In genomic region chr1:1179339-1179982, GRCh38 we compare ENCODE assay signal across 29 cellular contexts. TPM values are rescaled to one million over a fixed set of nuclear protein-coding genes. Genes with fewer than 3 reads are reported as not detected.
A peak's percentile ranks its signal among the peaks of the same experiment; 100 is the strongest.
DNase-seq lines count a peak whose midpoint lies in the region; ATAC-seq, FAIRE-seq and TF ChIP-seq lines count a peak whose summit lies in the region.
"Had no signal": no experiment of that assay in that cellular context is flagged by ENCODE, and none has a peak within 500 bp of the region (broad histone marks: within the 10 kb centered on the region; RNA-seq: fewer than 3 reads in every experiment).

No MANE protein-coding gene starts in this region.

- RAD21 ChIA-PET in GM12878 (lab: Charles Lee; ENCODE audit: unreplicated experiment), result no interaction called here

- SMC1A ChIA-PET in GM12878 (lab: Charles Lee; ENCODE audit: uncharacterized antibody, unreplicated experiment), result no interaction called here

- in situ Hi-C loops in GM12878 (cut with MboI), result no loop called here

- H3K27me3 ChIP-seq in GM12878 (replicated peaks in 1 of 2; ENCODE audit: control insufficient read depth in 2 of 2, insufficient read depth in 2 of 2, low read length in 1 of 2), result no peaks in the 10 kb centered on the region; a peak in 2 of 4 replicates
- H3K27me3 ChIP-seq: breast epithelium had no signal

- CTCF ChIA-PET in GM12878 (lab: Yijun Ruan, JAX), result no interaction called here

- H4K20me1 ChIP-seq in GM12878 (ENCODE audit: control insufficient read depth, insufficient read depth), result no peaks in the 10 kb centered on the region

- no peak overlapping the region for H3K27ac Mint-ChIP-seq in stimulated activated naive CD8-positive, alpha-beta T cell treated with anti-CD3 and anti-CD28 coated beads, Interleukin-15, amount 100 ng/mL, for 72 hours
- H3K27ac Mint-ChIP-seq: activated T-cell treated with anti-CD3 and anti-CD28 coated beads, Interleukin-2, amount 50 U/mL, for 24 hours; T-helper 17 cell had no signal

- H3K4me2 ChIP-seq in GM12878 (ENCODE audit: control insufficient read depth, insufficient read depth), result no peak overlapping the region

- POLR2A ChIA-PET in GM12878 (lab: Charles Lee), result no interaction called here

- no TSS peak for BruUV-seq in GM12878 (replicated peaks; lab: Mats Ljungman, UMichigan)

- H3K27ac ChIP-seq in GM12878 (ENCODE audit: control insufficient read depth, insufficient read depth), result no peak overlapping the region
- H3K27ac ChIP-seq: breast epithelium, gastroesophageal sphincter, prostate gland had no signal

- H3K4me1 ChIP-seq in GM12878 (ENCODE audit: control insufficient read depth, insufficient read depth, low read length) (no peaks in the 10 kb centered on the region), mucosa of descending colon (ENCODE audit: low read depth) (no peaks in the 10 kb centered on the region)
- H3K4me1 ChIP-seq: breast epithelium, prostate gland had no signal

- TF ChIP-seq EP300 in GM12878 (IDR thresholded peaks at IDR 0.05; ENCODE audit: borderline replicate concordance in 1 of 2, control insufficient read depth in 1 of 2, low read depth in 2 of 2, low read length in 2 of 2), result no peak

- no peak for TF ChIP-seq CTCF in GM12878 (IDR thresholded peaks at IDR 0.05 in 2 of 3, conservative IDR thresholded peaks at IDR 0.05 in 1 of 3; ENCODE audit: control insufficient read depth in 2 of 3, extremely low read depth in 1 of 3, insufficient read depth in 1 of 3, low read depth in 3 of 3, low read length in 3 of 3)
- TF ChIP-seq CTCF in mucosa of descending colon (IDR thresholded peaks at IDR 0.05), result no peak

- H3K27me3 Mint-ChIP-seq in stimulated activated naive CD8-positive, alpha-beta T cell treated with anti-CD3 and anti-CD28 coated beads, Interleukin-15, amount 100 ng/mL, for 72 hours, result peaks cover 43% of the 10 kb centered on the region

- H3K9me3 ChIP-seq in GM12878 (replicated peaks; ENCODE audit: control insufficient read depth, insufficient read depth, low read length) (no peaks in the 10 kb centered on the region; the same call in 2 of the 3 replicates), mucosa of descending colon (no peaks in the 10 kb centered on the region)
- H3K9me3 ChIP-seq: breast epithelium, gastroesophageal sphincter, prostate gland had no signal

- H3K4me3 Mint-ChIP-seq in stimulated activated naive CD8-positive, alpha-beta T cell treated with anti-CD3 and anti-CD28 coated beads, Interleukin-15, amount 100 ng/mL, for 72 hours, result no peak overlapping the region
- H3K4me3 Mint-ChIP-seq: activated T-cell treated with anti-CD3 and anti-CD28 coated beads, Interleukin-2, amount 50 U/mL, for 24 hours; T-helper 17 cell had no signal

- H3K4me1 Mint-ChIP-seq in stimulated activated naive CD8-positive, alpha-beta T cell treated with anti-CD3 and anti-CD28 coated beads, Interleukin-15, amount 100 ng/mL, for 72 hours, result peaks cover 19% of the 10 kb centered on the region

- TF ChIP-seq RAD21 in GM12878 (IDR thresholded peaks at IDR 0.05; ENCODE audit: insufficient read depth, low read depth, low read length), result no peak

- H3K4me3 ChIP-seq in GM12878 (no peak overlapping the region), mucosa of descending colon (no peak overlapping the region)
- H3K4me3 ChIP-seq: breast epithelium, gastroesophageal sphincter, lung, prostate gland had no signal

- no peak for TF ChIP-seq POLR2A in GM12878 (IDR thresholded peaks at IDR 0.05; ENCODE audit: low read depth, low read length)

- WGBS in GM12878 (ENCODE audit: insufficient coverage, insufficient replicate concordance, low lambda C conversion rate, missing lambda C conversion rate), result 4% methylated on average over 21 of the region's 25 CpGs

- intact Hi-C loops in GM12878 (cut with micrococcal nuclease; ENCODE audit: unreplicated experiment) (no loop called here), mucosa of descending colon (cut with DNase I, micrococcal nuclease) (no loop called here)

- DNase-seq in stimulated activated naive CD8-positive, alpha-beta T cell treated with anti-CD3 and anti-CD28 coated beads, Interleukin-15, amount 100 ng/mL, for 72 hours, result no peak
- DNase-seq in stimulated activated naive CD8-positive, alpha-beta T cell treated with anti-CD3 and anti-CD28 coated beads, Interleukin-15, Interleukin-2, amounts not matched to agents 100 U/mL and 50 U/mL, for 24 hours, result no peak
- DNase-seq in GM12878 (ENCODE audit: low read depth, low spot score) (no peak), mucosa of descending colon (peak in 2 of 3 donors; percentile 22 to 40), ecto neural progenitor cell (ENCODE audit: low spot score) (no peak)
- DNase-seq in activated CD4-positive, CD25-positive, alpha-beta regulatory T cell treated with anti-CD3 and anti-CD28 coated beads, Interleukin-2, amount 50 U/mL, for 72 hours, result no peak
- DNase-seq: activated CD4-positive, alpha-beta T cell treated with anti-CD3 and anti-CD28 coated beads for 4 hours; activated naive CD4-positive, alpha-beta T cell; activated T-cell treated with anti-CD3 and anti-CD28 coated beads, Interleukin-2, amount 50 U/mL, for 24 hours; C1 segment of cervical spinal cord; Calu3; effector memory CD4-positive, alpha-beta T cell; IMR-90; NCI-H1105; NCI-H2029 treated with DMSO at 0.1 percent for 48 hours; NCI-H2227 treated with DMSO at 0.1 percent for 48 hours; NCI-H69 had no signal

- H3K9ac ChIP-seq in GM12878 (ENCODE audit: control insufficient read depth, insufficient read depth, low read length), result no peak overlapping the region

- no peaks in the 10 kb centered on the region for H3K9me3 Mint-ChIP-seq in stimulated activated naive CD8-positive, alpha-beta T cell treated with anti-CD3 and anti-CD28 coated beads, Interleukin-15, amount 100 ng/mL, for 72 hours
- H3K9me3 Mint-ChIP-seq: activated T-cell treated with anti-CD3 and anti-CD28 coated beads, Interleukin-2, amount 50 U/mL, for 24 hours had no signal

- ATAC-seq in stimulated activated naive CD8-positive, alpha-beta T cell treated with anti-CD3 and anti-CD28 coated beads, Interleukin-15, amount 100 ng/mL, for 72 hours, result peak; percentile 19
- ATAC-seq in stimulated activated naive CD8-positive, alpha-beta T cell treated with anti-CD3 and anti-CD28 coated beads, Interleukin-15, Interleukin-2, amounts not matched to agents 100 U/mL and 50 U/mL, for 24 hours, result no peak
- ATAC-seq in GM12878, result peak; percentile 25; the same call in 2 of the 3 replicates
- no peak for ATAC-seq in mucosa of descending colon
- no peak for ATAC-seq in GM21528 (IDR thresholded peaks at IDR 0.05; ENCODE audit: low FRiP score, unreplicated experiment)
- no peak for ATAC-seq in HG03520 (IDR thresholded peaks at IDR 0.05; ENCODE audit: unreplicated experiment)
- ATAC-seq: esophagus mucosa, gastroesophageal sphincter, T-helper 17 cell had no signal

- H3K36me3 ChIP-seq in GM12878 (ENCODE audit: control insufficient read depth in 2 of 2, insufficient read depth in 2 of 2, low read length in 1 of 2) (no peaks in the 10 kb centered on the region), mucosa of descending colon (ENCODE audit: low read depth) (no peaks in the 10 kb centered on the region)
- H3K36me3 ChIP-seq: breast epithelium, gastroesophageal sphincter, prostate gland had no signal

- no peak overlapping the region for H2AFZ ChIP-seq in GM12878 (ENCODE audit: control insufficient read depth, low read depth, low read length)

- no peak for FAIRE-seq in GM12878 (lab: Jason Lieb, UNC)
- FAIRE-seq: colon, GM12892, islet of Langerhans had no signal

- no peaks in the 10 kb centered on the region for H3K79me2 ChIP-seq in GM12878 (ENCODE audit: control insufficient read depth, insufficient read depth, low read length)

RNA-seq across cellular contexts. Expression of gene TTLL10, which starts 5.8 kb away (rescaled TPM):
- total RNA-seq in GM12878 (2013; cell fraction: nucleolus; rRNA removed), result not detected in 2 replicates
- not detected in 2 replicates for total RNA-seq in GM12878 (2014; rRNA removed)
- total RNA-seq in GM12878 (2014; rRNA removed; fragmentation: Illumina TruSeq; extraction: Trizol), result not detected in 2 replicates
- total RNA-seq in GM12878 (2021), result not detected in 2 replicates
- not detected for polyA plus RNA-seq in GM12878 (2011; ENCODE audit: low read depth)
- not detected in 2 replicates for polyA plus RNA-seq in GM12878 (2011; rRNA removed)
- polyA plus RNA-seq in GM12878 (2011; cell fraction: cytosol; rRNA removed), result not detected in 2 replicates
- polyA plus RNA-seq in GM12878 (2011; cell fraction: nucleus; rRNA removed), result not detected in 2 replicates
- polyA plus RNA-seq in GM12878 (2012), result not detected in 2 replicates
- polyA plus RNA-seq in GM12878 (2014; fragmentation: Illumina TruSeq; extraction: Trizol), result not detected in 2 replicates
- polyA plus RNA-seq in GM12878 (2014; fragmentation: Nextera tagmentation; extraction: Ambion mirVana), result not detected
- polyA plus RNA-seq in GM12878 (2014; rRNA removed), result not detected in 2 replicates
- polyA plus RNA-seq in GM12878 (2016; fragmentation: Nextera tagmentation; extraction: Ambion mirVana), result not detected
- not detected in 2 replicates for polyA minus RNA-seq in GM12878 (2011; rRNA and poly(A)+ RNA removed)
- not detected in 2 replicates for polyA minus RNA-seq in GM12878 (2011; cell fraction: cytosol; rRNA and poly(A)+ RNA removed)
- polyA minus RNA-seq in GM12878 (2011; cell fraction: nucleus; rRNA and poly(A)+ RNA removed), result not detected in 2 replicates
- 1 to 10 TPM in 2 of 3 donors, under 1 TPM in 1; 0.32 to 4.4 (median 1.8) TPM for total RNA-seq in mucosa of descending colon
- total RNA-seq: activated CD8-positive, alpha-beta memory T cell treated with anti-CD3 and anti-CD28 coated beads for 36 hours; IMR-90 had no signal
- polyA plus RNA-seq: IMR-90 had no signal

RNA-seq across cellular contexts. Expression of gene TNFRSF18, which starts 26.9 kb away (rescaled TPM):
- 10.6 and 12.0 TPM in 2 replicates for total RNA-seq in GM12878 (2013; cell fraction: nucleolus; rRNA removed)
- total RNA-seq in GM12878 (2014; rRNA removed), result 4.6 and 4.8 TPM in 2 replicates
- 0.37 and 0.72 TPM in 2 replicates for total RNA-seq in GM12878 (2014; rRNA removed; fragmentation: Illumina TruSeq; extraction: Trizol)
- 6.1 and 6.3 TPM in 2 replicates for total RNA-seq in GM12878 (2021)
- polyA plus RNA-seq in GM12878 (2011; ENCODE audit: low read depth), result 1.9 TPM
- polyA plus RNA-seq in GM12878 (2011; rRNA removed), result 2.0 and 4.5 TPM in 2 replicates
- 8.1 and 12.6 TPM in 2 replicates for polyA plus RNA-seq in GM12878 (2011; cell fraction: cytosol; rRNA removed)
- polyA plus RNA-seq in GM12878 (2011; cell fraction: nucleus; rRNA removed), result 21.6 and 27.6 TPM in 2 replicates
- polyA plus RNA-seq in GM12878 (2012), result 5.4 and 5.5 TPM in 2 replicates
- polyA plus RNA-seq in GM12878 (2014; fragmentation: Illumina TruSeq; extraction: Trizol), result 0.53 TPM in 1 of 2 replicates, not detected in the other
- polyA plus RNA-seq in GM12878 (2014; fragmentation: Nextera tagmentation; extraction: Ambion mirVana), result under 1 TPM in 1 of 2 experiments, not detected in 1; 0.18 TPM
- 7.0 and 7.5 TPM in 2 replicates for polyA plus RNA-seq in GM12878 (2014; rRNA removed)
- polyA plus RNA-seq in GM12878 (2016; fragmentation: Nextera tagmentation; extraction: Ambion mirVana), result 1 to 10 TPM; 1.3 to 1.5 TPM
- 1.2 and 5.0 TPM in 2 replicates for polyA minus RNA-seq in GM12878 (2011; rRNA and poly(A)+ RNA removed)
- polyA minus RNA-seq in GM12878 (2011; cell fraction: cytosol; rRNA and poly(A)+ RNA removed), result 1.4 and 4.8 TPM in 2 replicates
- polyA minus RNA-seq in GM12878 (2011; cell fraction: nucleus; rRNA and poly(A)+ RNA removed), result 1.7 and 2.2 TPM in 2 replicates
- total RNA-seq in mucosa of descending colon, result 1 to 10 TPM; 1.6 to 2.2 (median 2.2) TPM
- total RNA-seq: Calu3 had no signal

RNA-seq across cellular contexts. Expression of gene TNFRSF4, which starts 34.5 kb away (rescaled TPM):
- 8.5 and 8.7 TPM in 2 replicates for total RNA-seq in GM12878 (2013; cell fraction: nucleolus; rRNA removed)
- total RNA-seq in GM12878 (2014; rRNA removed), result 6.2 and 6.9 TPM in 2 replicates
- total RNA-seq in GM12878 (2014; rRNA removed; fragmentation: Illumina TruSeq; extraction: Trizol), result 0.51 and 0.67 TPM in 2 replicates
- 6.1 and 6.5 TPM in 2 replicates for total RNA-seq in GM12878 (2021)
- polyA plus RNA-seq in GM12878 (2011; ENCODE audit: low read depth), result 0.39 TPM
- 0.33 TPM in 1 of 2 replicates, not detected in the other for polyA plus RNA-seq in GM12878 (2011; rRNA removed)
- polyA plus RNA-seq in GM12878 (2011; cell fraction: cytosol; rRNA removed), result 0.37 and 0.75 TPM in 2 replicates
- 1.3 and 1.6 TPM in 2 replicates for polyA plus RNA-seq in GM12878 (2011; cell fraction: nucleus; rRNA removed)
- polyA plus RNA-seq in GM12878 (2012), result 3.1 and 3.3 TPM in 2 replicates
- polyA plus RNA-seq in GM12878 (2014; fragmentation: Illumina TruSeq; extraction: Trizol), result 0.24 TPM in 1 of 2 replicates, not detected in the other
- polyA plus RNA-seq in GM12878 (2014; fragmentation: Nextera tagmentation; extraction: Ambion mirVana), result under 1 TPM in 1 of 2 experiments, not detected in 1; 0.05 TPM
- polyA plus RNA-seq in GM12878 (2014; rRNA removed), result 6.5 and 7.3 TPM in 2 replicates
- polyA plus RNA-seq in GM12878 (2016; fragmentation: Nextera tagmentation; extraction: Ambion mirVana), result 1 to 10 TPM; 2.5 to 2.8 TPM
- not detected in 2 replicates for polyA minus RNA-seq in GM12878 (2011; rRNA and poly(A)+ RNA removed)
- not detected in 2 replicates for polyA minus RNA-seq in GM12878 (2011; cell fraction: cytosol; rRNA and poly(A)+ RNA removed)
- polyA minus RNA-seq in GM12878 (2011; cell fraction: nucleus; rRNA and poly(A)+ RNA removed), result 0.24 and 0.67 TPM in 2 replicates
- 1 to 10 TPM in 1 of 3 donors, under 1 TPM in 2; 0.69 to 1.2 (median 0.80) TPM for total RNA-seq in mucosa of descending colon
- total RNA-seq: Calu3, IMR-90 had no signal

RNA-seq across cellular contexts. Expression of gene SDF4, which starts 52.3 kb away (rescaled TPM):
- 53.9 and 54.1 TPM in 2 replicates for total RNA-seq in GM12878 (2013; cell fraction: nucleolus; rRNA removed)
- 43.1 and 48.7 TPM in 2 replicates for total RNA-seq in GM12878 (2014; rRNA removed)
- total RNA-seq in GM12878 (2014; rRNA removed; fragmentation: Illumina TruSeq; extraction: Trizol), result 25.8 and 31.8 TPM in 2 replicates
- total RNA-seq in GM12878 (2021), result 92.2 and 97.2 TPM in 2 replicates
- polyA plus RNA-seq in GM12878 (2011; ENCODE audit: low read depth), result 16.2 TPM
- 16.4 and 28.8 TPM in 2 replicates for polyA plus RNA-seq in GM12878 (2011; rRNA removed)
- 30.5 and 38.1 TPM in 2 replicates for polyA plus RNA-seq in GM12878 (2011; cell fraction: cytosol; rRNA removed)
- polyA plus RNA-seq in GM12878 (2011; cell fraction: nucleus; rRNA removed), result 93.2 and 136 TPM in 2 replicates
- 57.3 and 60.4 TPM in 2 replicates for polyA plus RNA-seq in GM12878 (2012)
- 5.9 and 27.2 TPM in 2 replicates for polyA plus RNA-seq in GM12878 (2014; fragmentation: Illumina TruSeq; extraction: Trizol)
- 1 to 10 TPM in 1 of 2 experiments, under 1 TPM in 1; 0.44 to 2.0 TPM for polyA plus RNA-seq in GM12878 (2014; fragmentation: Nextera tagmentation; extraction: Ambion mirVana)
- 51.5 and 65.0 TPM in 2 replicates for polyA plus RNA-seq in GM12878 (2014; rRNA removed)
- 10 to 100 TPM; 78.5 to 87.8 TPM for polyA plus RNA-seq in GM12878 (2016; fragmentation: Nextera tagmentation; extraction: Ambion mirVana)
- 24.1 and 24.7 TPM in 2 replicates for polyA minus RNA-seq in GM12878 (2011; rRNA and poly(A)+ RNA removed)
- polyA minus RNA-seq in GM12878 (2011; cell fraction: cytosol; rRNA and poly(A)+ RNA removed), result 15.0 and 18.9 TPM in 2 replicates
- polyA minus RNA-seq in GM12878 (2011; cell fraction: nucleus; rRNA and poly(A)+ RNA removed), result 27.2 and 42.8 TPM in 2 replicates
- 100 to 1,000 TPM; 169 to 257 (median 226) TPM for total RNA-seq in mucosa of descending colon

RNA-seq across cellular contexts. Expression of gene B3GALT6, which starts 52.6 kb away (rescaled TPM):
- 13.9 and 14.3 TPM in 2 replicates for total RNA-seq in GM12878 (2013; cell fraction: nucleolus; rRNA removed)
- total RNA-seq in GM12878 (2014; rRNA removed) (18.3 and 20.8 TPM in 2 replicates), GM12878 (2014; rRNA removed; fragmentation: Illumina TruSeq; extraction: Trizol) (6.7 and 7.8 TPM in 2 replicates), GM12878 (2021) (18.7 and 20.6 TPM in 2 replicates), mucosa of descending colon (10 to 100 TPM in 1 of 3 donors, 1 to 10 TPM in 2; 7.3 to 12.5 (median 9.0) TPM)
- polyA plus RNA-seq in GM12878 (2011; ENCODE audit: low read depth), result 2.2 TPM
- polyA plus RNA-seq in GM12878 (2011; rRNA removed) (1.5 and 2.2 TPM in 2 replicates), GM12878 (2014; fragmentation: Illumina TruSeq; extraction: Trizol) (5.8 and 6.8 TPM in 2 replicates), GM12878 (2014; fragmentation: Nextera tagmentation; extraction: Ambion mirVana) (1 to 10 TPM in 1 of 2 experiments, under 1 TPM in 1; 0.53 to 1.6 TPM), GM12878 (2014; rRNA removed) (14.2 and 17.1 TPM in 2 replicates), GM12878 (2016; fragmentation: Nextera tagmentation; extraction: Ambion mirVana) (1 to 10 TPM; 1.1 to 1.6 TPM)
- 2.8 and 4.3 TPM in 2 replicates for polyA plus RNA-seq in GM12878 (2011; cell fraction: cytosol; rRNA removed)
- polyA plus RNA-seq in GM12878 (2011; cell fraction: nucleus; rRNA removed), result 5.4 and 7.7 TPM in 2 replicates
- polyA plus RNA-seq in GM12878 (2012), result 5.4 and 6.2 TPM in 2 replicates
- 2.4 and 2.9 TPM in 2 replicates for polyA minus RNA-seq in GM12878 (2011; rRNA and poly(A)+ RNA removed)
- polyA minus RNA-seq in GM12878 (2011; cell fraction: cytosol; rRNA and poly(A)+ RNA removed), result 1.2 and 2.7 TPM in 2 replicates
- 12.7 and 22.7 TPM in 2 replicates for polyA minus RNA-seq in GM12878 (2011; cell fraction: nucleus; rRNA and poly(A)+ RNA removed)

Comparison
In these comparisons a context has a peak if more than half of its experiments do, and no peak if none do; other contexts are left out.
1. ATAC-seq: peak in stimulated activated naive CD8-positive, alpha-beta T cell treated with anti-CD3 and anti-CD28 coated beads, Interleukin-15, amount 100 ng/mL, for 72 hours (single experiment) and GM12878 (single experiment); none in stimulated activated naive CD8-positive, alpha-beta T cell treated with anti-CD3 and anti-CD28 coated beads, Interleukin-15, Interleukin-2, amounts not matched to agents 100 U/mL and 50 U/mL, for 24 hours (single experiment), mucosa of descending colon (single experiment), GM21528 (single experiment) and HG03520 (single experiment).
2. DNase-seq: peak in mucosa of descending colon (2 of 3); none in stimulated activated naive CD8-positive, alpha-beta T cell treated with anti-CD3 and anti-CD28 coated beads, Interleukin-15, amount 100 ng/mL, for 72 hours (0 of 2), stimulated activated naive CD8-positive, alpha-beta T cell treated with anti-CD3 and anti-CD28 coated beads, Interleukin-15, Interleukin-2, amounts not matched to agents 100 U/mL and 50 U/mL, for 24 hours (single experiment), GM12878 (single experiment), ecto neural progenitor cell (single experiment) and activated CD4-positive, CD25-positive, alpha-beta regulatory T cell treated with anti-CD3 and anti-CD28 coated beads, Interleukin-2, amount 50 U/mL, for 72 hours (single experiment).